Comparison of ENCODE assay signal across 26 cellular contexts in genomic region chr4:21716526-21716925, GRCh38.
"Had no signal": no experiment of that assay in that cellular context is flagged by ENCODE, and none has a peak within 500 bp of the region (broad histone marks: within the 10 kb centered on the region; RNA-seq: fewer than 3 reads in every experiment).

No MANE protein-coding gene starts in this region.

- H3K4me3 ChIP-seq: colonic mucosa, dorsolateral prefrontal cortex, esophagus squamous epithelium, gastrocnemius medialis, heart left ventricle, hepatocyte, left lung, lower lobe of right lung, mucosa of descending colon had no signal

- H3K27ac ChIP-seq: colonic mucosa, dorsolateral prefrontal cortex, esophagus squamous epithelium, gastrocnemius medialis, heart left ventricle, hepatocyte, left lung, lower lobe of right lung had no signal

- H3K79me2 ChIP-seq: hepatocyte had no signal

- H3K9me3 ChIP-seq: colonic mucosa, esophagus squamous epithelium, gastrocnemius medialis, heart left ventricle, left lung, lower lobe of right lung, mucosa of descending colon had no signal

- H3K36me3 ChIP-seq: colonic mucosa, esophagus squamous epithelium, gastrocnemius medialis, heart left ventricle, left lung, lower lobe of right lung had no signal

- FAIRE-seq: endothelial cell of umbilical vein, kidney had no signal

- ATAC-seq: esophagus mucosa, gastrocnemius medialis, heart left ventricle, left cardiac atrium, left lung, left ventricle myocardium superior, lower lobe of right lung, mucosa of descending colon had no signal

- DNase-seq: colonic mucosa; dermis blood vessel endothelial cell; dorsolateral prefrontal cortex; effector CD4-positive, alpha-beta T cell; effector memory CD4-positive, alpha-beta T cell; erythroblast; esophagus squamous epithelium; foreskin fibroblast; foreskin melanocyte; gastrocnemius medialis; heart left ventricle; hypothalamus; immature natural killer cell; islet precursor cell; kidney; kidney glomerular epithelial cell; left cardiac atrium; left lung; left ventricle myocardium superior; lower lobe of right lung; mesenchymal stem cell; mucosa of descending colon; naive B cell had no signal

- H3K4me2 ChIP-seq: hepatocyte had no signal

- H2AFZ ChIP-seq: hepatocyte had no signal

- H3K27me3 ChIP-seq: colonic mucosa, dorsolateral prefrontal cortex, esophagus squamous epithelium, gastrocnemius medialis, heart left ventricle, hepatocyte, left lung had no signal

- H3K4me1 ChIP-seq: colonic mucosa, esophagus squamous epithelium, gastrocnemius medialis, heart left ventricle, left lung, lower lobe of right lung had no signal
